13 cellular contexts compared by ENCODE assay signal in the genomic region with DNA sequence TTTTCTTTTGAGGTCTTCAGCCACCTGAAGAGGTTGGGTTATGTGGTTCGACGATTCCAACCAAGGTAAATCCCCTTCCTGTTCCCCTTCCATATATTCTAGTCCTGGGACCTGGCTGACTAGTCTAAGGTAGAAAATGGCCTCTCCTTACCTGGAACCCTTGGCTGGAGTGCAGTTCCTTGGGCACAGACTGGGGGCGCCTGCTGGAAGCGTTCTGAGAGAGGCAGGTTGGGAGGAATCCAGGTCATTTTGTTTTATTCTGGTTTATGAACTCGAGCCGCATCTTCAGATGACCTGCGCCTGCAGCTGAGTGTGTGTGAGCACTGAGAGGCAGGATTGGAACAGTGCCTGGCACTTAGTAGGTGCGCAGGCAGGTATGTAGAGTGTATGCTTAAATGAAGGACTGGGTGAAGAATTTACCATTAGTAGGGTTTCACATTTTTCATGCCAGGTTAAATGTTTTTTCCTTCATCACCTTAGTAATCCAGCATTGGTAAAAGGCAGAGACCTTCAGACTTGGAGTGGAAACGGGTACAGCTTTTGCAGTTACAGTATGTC. TPM values are rescaled to one million over a fixed set of nuclear protein-coding genes. Genes with fewer than 3 reads are reported as not detected.
DNase-seq lines count a peak whose midpoint lies in the region; ATAC-seq and TF ChIP-seq lines count a peak whose summit lies in the region.
"Had no signal": no experiment of that assay in that cellular context is flagged by ENCODE, and none has a peak within 500 bp of the region (broad histone marks: within the 10 kb centered on the region; RNA-seq: fewer than 3 reads in every experiment).

No MANE protein-coding gene starts in this region.

- DNase-seq in GM23338 (ENCODE audit: low spot score) (peak; percentile 68), upper lobe of right lung (no peak), NCI-H526 treated with DMSO at 0.1 percent for 48 hours (lab: John Stamatoyannopoulos, UW) (no peak), MV-4-11 (lab: John Stamatoyannopoulos, UW) (no peak)
- no peak for DNase-seq in central memory CD8-positive, alpha-beta T cell (ENCODE audit: low spot score in 2 of 2)
- DNase-seq: activated T-cell treated with anti-CD3 and anti-CD28 coated beads, Interleukin-2, amount 50 U/mL, for 48 hours; heart left ventricle; kidney glomerular epithelial cell; NCI-H146; NCI-H510A had no signal

- H3K27ac ChIP-seq in 22Rv1 (0 out of 2 replicates have a peak overlapping the region, but pooled peaks have one; percentile 89), GM23338 (ENCODE audit: low read depth) (no peak overlapping the region), upper lobe of right lung (no peak overlapping the region)
- H3K27ac ChIP-seq: esophagus muscularis mucosa, tibial nerve had no signal

- H3K4me3 ChIP-seq in GM23338 (no peak overlapping the region), upper lobe of right lung (no peak overlapping the region)
- H3K4me3 ChIP-seq: esophagus muscularis mucosa, heart left ventricle, tibial nerve had no signal

- H3K36me3 ChIP-seq in GM23338 (ENCODE audit: insufficient read depth) (peaks cover 18% of the 10 kb centered on the region), upper lobe of right lung (peaks cover 17% of the 10 kb centered on the region)

- H3K9me3 Mint-ChIP-seq in GM23338: no peaks in the 10 kb centered on the region; the same call in 2 of the 3 replicates
- H3K9me3 Mint-ChIP-seq in central memory CD8-positive, alpha-beta T cell: no peaks in the 10 kb centered on the region

- intact Hi-C loops in upper lobe of right lung (cut with DNase I): loop anchor here (10.0 kb wide), 1 partner anchor 94 kb away; no protein-coding TSS in a partner anchor

- H4K20me1 ChIP-seq in GM23338 (replicated peaks; ENCODE audit: insufficient read depth): peaks cover 12% of the 10 kb centered on the region

- H3K36me3 Mint-ChIP-seq in GM23338 (ENCODE audit: low read depth): peaks cover 43% of the 10 kb centered on the region
- peaks cover 25% of the 10 kb centered on the region for H3K36me3 Mint-ChIP-seq in central memory CD8-positive, alpha-beta T cell (ENCODE audit: insufficient read depth)

- peaks cover 19% of the 10 kb centered on the region for H3K4me1 Mint-ChIP-seq in GM23338
- peaks cover 19% of the 10 kb centered on the region for H3K4me1 Mint-ChIP-seq in central memory CD8-positive, alpha-beta T cell

- ATAC-seq in GM23338: no peak
- no peak for ATAC-seq in central memory CD8-positive, alpha-beta T cell (replicated peaks; ENCODE audit: extremely low read depth, poor library complexity, severe bottlenecking)
- no peak for ATAC-seq in upper lobe of right lung
- ATAC-seq: heart left ventricle had no signal

- no peaks in the 10 kb centered on the region for H3K9me2 ChIP-seq in GM23338 (ENCODE audit: insufficient read depth)

- no peaks in the 10 kb centered on the region for H3K27me3 ChIP-seq in GM23338 (ENCODE audit: insufficient read depth)
- no peaks in the 10 kb centered on the region for H3K27me3 ChIP-seq in upper lobe of right lung
- H3K27me3 ChIP-seq: esophagus muscularis mucosa, heart left ventricle, tibial nerve had no signal

- H3K79me2 ChIP-seq in GM23338 (replicated peaks; ENCODE audit: insufficient read depth): peaks cover 13% of the 10 kb centered on the region

- H3K4me3 Mint-ChIP-seq in GM23338: no peak overlapping the region
- H3K4me3 Mint-ChIP-seq in central memory CD8-positive, alpha-beta T cell: peak overlapping the region; percentile 80

- TF ChIP-seq CTCF in 22Rv1 (IDR thresholded peaks at IDR 0.05) (0 out of 2 replicates have a peak, but pooled peaks have one; percentile 4), GM23338 (conservative IDR thresholded peaks at IDR 0.05; ENCODE audit: low read depth in 2 of 2) (peak; percentile 54 to 57), upper lobe of right lung (IDR thresholded peaks at IDR 0.05) (no peak)

- no peak overlapping the region for H3K27ac Mint-ChIP-seq in GM23338
- peak overlapping the region; percentile 95 for H3K27ac Mint-ChIP-seq in central memory CD8-positive, alpha-beta T cell (ENCODE audit: low read depth)

- peaks cover 7% of the 10 kb centered on the region; the same call in 1 of the 2 replicates for H3K4me1 ChIP-seq in GM23338 (ENCODE audit: insufficient read depth)
- H3K4me1 ChIP-seq in upper lobe of right lung: peaks cover 13% of the 10 kb centered on the region

- H3K4me2 ChIP-seq in GM23338: no peak overlapping the region

- peaks cover 5% of the 10 kb centered on the region for H3F3A ChIP-seq in GM23338 (replicated peaks; ENCODE audit: low read depth)

- H2AFZ ChIP-seq in GM23338: no peak overlapping the region

- H3K9me3 ChIP-seq in upper lobe of right lung: no peaks in the 10 kb centered on the region
- H3K9me3 ChIP-seq: esophagus muscularis mucosa, heart left ventricle, tibial nerve had no signal

- H3K27me3 Mint-ChIP-seq in GM23338 (ENCODE audit: insufficient read depth, low read depth, poor library complexity): peaks cover 17% of the 10 kb centered on the region
- no peaks in the 10 kb centered on the region for H3K27me3 Mint-ChIP-seq in central memory CD8-positive, alpha-beta T cell

TF ChIP-seq in GM23338, 12 proteins besides CTCF, POLR2A, EP300 and RAD21:
- TF ChIP-seq ZNF331 (CRISPR knock-in tag; IDR thresholded peaks at IDR 0.05; ENCODE audit: low read depth): no peak
- TF ChIP-seq POLR2AphosphoS5 (IDR thresholded peaks at IDR 0.05; ENCODE audit: low read depth): no peak
- TF ChIP-seq, protein P1, sequence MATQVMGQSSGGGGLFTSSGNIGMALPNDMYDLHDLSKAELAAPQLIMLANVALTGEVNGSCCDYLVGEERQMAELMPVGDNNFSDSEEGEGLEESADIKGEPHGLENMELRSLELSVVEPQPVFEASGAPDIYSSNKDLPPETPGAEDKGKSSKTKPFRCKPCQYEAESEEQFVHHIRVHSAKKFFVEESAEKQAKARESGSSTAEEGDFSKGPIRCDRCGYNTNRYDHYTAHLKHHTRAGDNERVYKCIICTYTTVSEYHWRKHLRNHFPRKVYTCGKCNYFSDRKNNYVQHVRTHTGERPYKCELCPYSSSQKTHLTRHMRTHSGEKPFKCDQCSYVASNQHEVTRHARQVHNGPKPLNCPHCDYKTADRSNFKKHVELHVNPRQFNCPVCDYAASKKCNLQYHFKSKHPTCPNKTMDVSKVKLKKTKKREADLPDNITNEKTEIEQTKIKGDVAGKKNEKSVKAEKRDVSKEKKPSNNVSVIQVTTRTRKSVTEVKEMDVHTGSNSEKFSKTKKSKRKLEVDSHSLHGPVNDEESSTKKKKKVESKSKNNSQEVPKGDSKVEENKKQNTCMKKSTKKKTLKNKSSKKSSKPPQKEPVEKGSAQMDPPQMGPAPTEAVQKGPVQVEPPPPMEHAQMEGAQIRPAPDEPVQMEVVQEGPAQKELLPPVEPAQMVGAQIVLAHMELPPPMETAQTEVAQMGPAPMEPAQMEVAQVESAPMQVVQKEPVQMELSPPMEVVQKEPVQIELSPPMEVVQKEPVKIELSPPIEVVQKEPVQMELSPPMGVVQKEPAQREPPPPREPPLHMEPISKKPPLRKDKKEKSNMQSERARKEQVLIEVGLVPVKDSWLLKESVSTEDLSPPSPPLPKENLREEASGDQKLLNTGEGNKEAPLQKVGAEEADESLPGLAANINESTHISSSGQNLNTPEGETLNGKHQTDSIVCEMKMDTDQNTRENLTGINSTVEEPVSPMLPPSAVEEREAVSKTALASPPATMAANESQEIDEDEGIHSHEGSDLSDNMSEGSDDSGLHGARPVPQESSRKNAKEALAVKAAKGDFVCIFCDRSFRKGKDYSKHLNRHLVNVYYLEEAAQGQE (IDR thresholded peaks at IDR 0.05; ENCODE audit: unreplicated experiment): no peak
- no peak for TF ChIP-seq ZNF114 (CRISPR knock-in tag; IDR thresholded peaks at IDR 0.05)
- no peak for TF ChIP-seq EZH2 (IDR thresholded peaks at IDR 0.05; ENCODE audit: low read depth, unreplicated experiment)

RNA-seq across cellular contexts. Expression of a gene that starts 2.7 kb away (rescaled TPM):
- total RNA-seq in GM23338 (2014; rRNA removed; shearing (Covaris generic)): 61.9 and 62.5 TPM in 2 replicates
- polyA plus RNA-seq in GM23338 (2016; fragmentation: Nextera tagmentation; extraction: Ambion mirVana): 45.9 and 48.2 TPM in 2 replicates
- total RNA-seq in upper lobe of right lung: 21.6 TPM

RNA-seq across cellular contexts. Expression of a gene that starts 3.7 kb away (rescaled TPM):
- 17.7 and 21.5 TPM in 2 replicates for total RNA-seq in GM23338 (2014; rRNA removed; shearing (Covaris generic))
- polyA plus RNA-seq in GM23338 (2016; fragmentation: Nextera tagmentation; extraction: Ambion mirVana): 4.7 and 4.9 TPM in 2 replicates
- total RNA-seq in upper lobe of right lung: 101 TPM

RNA-seq across cellular contexts. Expression of a gene that starts 6.4 kb away (rescaled TPM):
- total RNA-seq in GM23338 (2014; rRNA removed; shearing (Covaris generic)): 63.9 and 78.5 TPM in 2 replicates
- polyA plus RNA-seq in GM23338 (2016; fragmentation: Nextera tagmentation; extraction: Ambion mirVana): 62.5 and 71.9 TPM in 2 replicates
- 133 TPM for total RNA-seq in upper lobe of right lung
